Comparison of ENCODE assay signal across 2 cellular contexts in genomic region chr9:94586316-94586715, GRCh38.
TF ChIP-seq lines count a peak whose summit lies in the region.

No MANE protein-coding gene starts in this region.

TF ChIP-seq in GM12891, 5 proteins besides CTCF, POLR2A, EP300 and RAD21:
- TF ChIP-seq POLR2AphosphoS5 (IDR thresholded peaks at IDR 0.05; ENCODE audit: low read depth, low read length) (no peak), TAF1 (IDR thresholded peaks at IDR 0.05; ENCODE audit: low read depth, low read length) (no peak), SPI1 (IDR thresholded peaks at IDR 0.05; ENCODE audit: low read depth, low read length) (no peak), PAX5 (IDR thresholded peaks at IDR 0.05; ENCODE audit: insufficient read depth, low read length, severe bottlenecking) (no peak), POU2F2 (IDR thresholded peaks at IDR 0.05; ENCODE audit: low read depth, low read length) (no peak)

TF ChIP-seq in GM12878, 131 proteins besides CTCF, POLR2A, EP300 and RAD21:
- TF ChIP-seq HCFC1 (IDR thresholded peaks at IDR 0.05; ENCODE audit: low read length): no peak
- no peak for TF ChIP-seq TCF12 (IDR thresholded peaks at IDR 0.05; ENCODE audit: low read depth, low read length)
- no peak for TF ChIP-seq SMARCA5 (IDR thresholded peaks at IDR 0.05)
- TF ChIP-seq ELK1 (IDR thresholded peaks at IDR 0.05; ENCODE audit: low read depth, low read length): no peak
- TF ChIP-seq YBX1 (IDR thresholded peaks at IDR 0.05): no peak
- TF ChIP-seq ASH2L (IDR thresholded peaks at IDR 0.05; ENCODE audit: borderline replicate concordance, low read depth): no peak
- no peak for TF ChIP-seq SKIL (IDR thresholded peaks at IDR 0.05; ENCODE audit: low read depth, poor library complexity, severe bottlenecking)
- TF ChIP-seq NFYA (IDR thresholded peaks at IDR 0.05; ENCODE audit: borderline replicate concordance, low read depth, low read length): no peak
- TF ChIP-seq YY1 (IDR thresholded peaks at IDR 0.05; ENCODE audit: low read depth, low read length): no peak
